13 cellular contexts compared by ENCODE assay signal in genomic region chr9:37936965-37937364, GRCh38. TPM values are rescaled to one million over a fixed set of nuclear protein-coding genes. Genes with fewer than 3 reads are reported as not detected.
DNase-seq lines count a peak whose midpoint lies in the region; ATAC-seq, FAIRE-seq and TF ChIP-seq lines count a peak whose summit lies in the region.
"Had no signal": no experiment of that assay in that cellular context is flagged by ENCODE, and none has a peak within 500 bp of the region (broad histone marks: within the 10 kb centered on the region; RNA-seq: fewer than 3 reads in every experiment).

No MANE protein-coding gene starts in this region.

- H3K9me3 ChIP-seq in PC-3 (ENCODE audit: low read length) (no peaks in the 10 kb centered on the region), endothelial cell of umbilical vein (replicated peaks; ENCODE audit: control insufficient read depth, insufficient read depth, low read length) (no peaks in the 10 kb centered on the region), sigmoid colon (no peaks in the 10 kb centered on the region)

- peaks cover 30% of the 10 kb centered on the region for H3K4me1 ChIP-seq in PC-3 (ENCODE audit: insufficient read depth, low read length)
- peaks cover 35% of the 10 kb centered on the region for H3K4me1 ChIP-seq in endothelial cell of umbilical vein (ENCODE audit: control insufficient read depth, extremely low read depth, insufficient read depth, low read length)
- peaks cover 0 to 23% (median 18%) of the 10 kb centered on the region in 4 donors for H3K4me1 ChIP-seq in sigmoid colon

- POLR2A ChIA-PET in PC-3 (lab: Charles Lee; ENCODE audit: unreplicated experiment), result interaction anchor here (0.6 kb wide), 1 partner anchor 299 kb away, joined by 3 read pairs; no protein-coding TSS in a partner anchor
- POLR2A ChIA-PET in endothelial cell of umbilical vein (lab: Charles Lee), result interaction anchor here (0.6 to 0.7 kb wide), 3 partner anchors 12 to 467 kb away, joined by 3 to 4 read pairs (median 3); no protein-coding TSS in a partner anchor
- POLR2A ChIA-PET in GM10248 (lab: Yijun Ruan, JAX), result no interaction called here

- no TSS peak for BruUV-seq in PC-3 (replicated peaks; lab: Mats Ljungman, UMichigan)
- no TSS peak for BruUV-seq in endothelial cell of umbilical vein (replicated peaks; lab: Mats Ljungman, UMichigan)

- intact Hi-C loops in PC-3 (cut with micrococcal nuclease) (no loop called here), endothelial cell of umbilical vein (cut with micrococcal nuclease) (no loop called here), sigmoid colon (cut with DNase I) (no loop called here)

- H3K9me1 ChIP-seq in endothelial cell of umbilical vein (replicated peaks; ENCODE audit: control insufficient read depth, extremely low read depth, insufficient read depth, low read length), result no peaks in the 10 kb centered on the region

- H3K9ac ChIP-seq in PC-3 (ENCODE audit: low read length), result peak overlapping the region; percentile 66
- no peak overlapping the region for H3K9ac ChIP-seq in endothelial cell of umbilical vein (replicated peaks; ENCODE audit: extremely low read depth, insufficient read depth, low read length)

- no peak overlapping the region for H2AFZ ChIP-seq in PC-3 (ENCODE audit: low read length)
- no peak overlapping the region for H2AFZ ChIP-seq in endothelial cell of umbilical vein (ENCODE audit: low read depth, low read length)

- CTCF ChIA-PET in PC-3 (lab: Charles Lee), result interaction anchor here (0.7 kb wide), 1 partner anchor 161 kb away, joined by 4 read pairs; no protein-coding TSS in a partner anchor
- CTCF ChIA-PET in endothelial cell of umbilical vein (lab: Charles Lee), result interaction anchor here (0.9 to 3.9 kb wide), 7 partner anchors 16 to 151 kb away, joined by 3 to 23 read pairs (median 7); partner anchors contain the start of gene SHB
- CTCF ChIA-PET in GM10248 (lab: Yijun Ruan, JAX), result interaction anchor here (1.5 to 2.9 kb wide), 3 partner anchors 23 to 496 kb away, joined by 3 to 9 read pairs (median 5); no protein-coding TSS in a partner anchor

- H3K4me2 ChIP-seq in PC-3 (ENCODE audit: low read length) (no peak overlapping the region), endothelial cell of umbilical vein (ENCODE audit: insufficient read depth, low read length) (no peak overlapping the region)

- ATAC-seq in PC-3 (no peak), GM19023 (IDR thresholded peaks at IDR 0.05; ENCODE audit: unreplicated experiment) (no peak)

- peaks cover 36% of the 10 kb centered on the region for H3K36me3 ChIP-seq in PC-3 (ENCODE audit: low read depth, low read length)
- H3K36me3 ChIP-seq in endothelial cell of umbilical vein (ENCODE audit: control insufficient read depth in 2 of 2, extremely low read depth in 1 of 2, insufficient read depth in 2 of 2, low read length in 2 of 2), result no peaks in the 10 kb centered on the region
- no peaks in the 10 kb centered on the region for H3K36me3 ChIP-seq in sigmoid colon

- dilution Hi-C loops in endothelial cell of umbilical vein (cut with MboI; ENCODE audit: extremely low pct_ligation_motif_present, low sequenced_read_pairs), result no loop called here

- no peaks in the 10 kb centered on the region for H3F3A ChIP-seq in PC-3 (ENCODE audit: low read length, unreplicated experiment)

- no peak for FAIRE-seq in endothelial cell of umbilical vein (lab: Jason Lieb, UNC)

- H3K4me3 ChIP-seq in AG10803 (ENCODE audit: low read length), result no peak overlapping the region; the same call in 1 of the 2 replicates
- H3K4me3 ChIP-seq in PC-3 (ENCODE audit: low read length), result no peak overlapping the region
- no peak overlapping the region for H3K4me3 ChIP-seq in endothelial cell of umbilical vein (replicated peaks in 1 of 3; ENCODE audit: insufficient read depth in 1 of 3, low read depth in 1 of 3, low read length in 3 of 3)
- H3K4me3 ChIP-seq in sigmoid colon, result no peak overlapping the region

- 50 to 68% methylated on average over 4 of the region's 4 CpGs for WGBS in sigmoid colon, 2 donors

- TF ChIP-seq CTCF in AG10803 (conservative IDR thresholded peaks at IDR 0.05; ENCODE audit: low read length) (no peak), PC-3 (conservative IDR thresholded peaks at IDR 0.05; ENCODE audit: low read depth, low read length) (no peak), endothelial cell of umbilical vein (IDR thresholded peaks at IDR 0.05; ENCODE audit: extremely low read depth in 1 of 2, insufficient read depth in 1 of 2, low read depth in 1 of 2, low read length in 2 of 2) (no peak), GM10248 (IDR thresholded peaks at IDR 0.05; ENCODE audit: control extremely low read depth, extremely low read depth, low read depth, missing control alignments) (no peak), sigmoid colon (IDR thresholded peaks at IDR 0.05) (no peak)

- peak; percentile 77 for DNase-seq in AG10803 (ENCODE audit: low read depth)
- no peak for DNase-seq in PC-3
- DNase-seq in endothelial cell of umbilical vein (ENCODE audit: low read depth, low spot score), result no peak
- peak; percentile 56 for DNase-seq in left kidney (ENCODE audit: low read depth, low spot score)
- DNase-seq in GM10248 (ENCODE audit: extremely low spot score), result no peak
- DNase-seq in DMS53 treated with DMSO at 0.1 percent for 48 hours (lab: John Stamatoyannopoulos, UW; ENCODE audit: unreplicated experiment), result no peak
- DNase-seq in sigmoid colon, result no peak
- DNase-seq: activated CD4-positive, alpha-beta T cell treated with anti-CD3 and anti-CD28 coated beads for 4 hours; activated naive CD8-positive, alpha-beta T cell treated with anti-CD3 and anti-CD28 coated beads, Interleukin-2, amount 10 ng/mL, durations not matched to agents 7 days and 5 days; CD4-positive, alpha-beta memory T cell; naive B cell; stimulated activated CD4-positive, alpha-beta T cell treated with anti-CD3 and anti-CD28 coated beads, Interleukin-2, amount 100 ng/mL, for 48 hours had no signal

- H4K20me1 ChIP-seq in PC-3 (ENCODE audit: low read length), result no peaks in the 10 kb centered on the region
- H4K20me1 ChIP-seq in endothelial cell of umbilical vein (replicated peaks; ENCODE audit: control insufficient read depth, extremely low read depth, insufficient read depth, low read length), result no peaks in the 10 kb centered on the region

- H3K27me3 ChIP-seq in PC-3 (ENCODE audit: low read length), result no peaks in the 10 kb centered on the region
- H3K27me3 ChIP-seq in endothelial cell of umbilical vein (ENCODE audit: control insufficient read depth in 2 of 2, insufficient read depth in 2 of 2, low read length in 2 of 2), result no peaks in the 10 kb centered on the region
- no peaks in the 10 kb centered on the region for H3K27me3 ChIP-seq in sigmoid colon

- no peak for TF ChIP-seq EP300 in sigmoid colon (IDR thresholded peaks at IDR 0.05)

- no peaks in the 10 kb centered on the region for H3K9me2 ChIP-seq in PC-3 (replicated peaks; ENCODE audit: low read length)

- peak overlapping the region; percentile 92 for H3K27ac ChIP-seq in PC-3 (ENCODE audit: low read length)
- H3K27ac ChIP-seq in endothelial cell of umbilical vein (ENCODE audit: insufficient read depth, low read depth, low read length), result peak overlapping the region; percentile 77
- H3K27ac ChIP-seq in sigmoid colon, result no peak overlapping the region

- TF ChIP-seq POLR2A in endothelial cell of umbilical vein (IDR thresholded peaks at IDR 0.05; ENCODE audit: low read depth, low read length), result no peak
- TF ChIP-seq POLR2A in sigmoid colon (IDR thresholded peaks at IDR 0.05), result no peak

- H3K79me2 ChIP-seq in PC-3 (ENCODE audit: low read length) (peaks cover 40% of the 10 kb centered on the region), endothelial cell of umbilical vein (ENCODE audit: control insufficient read depth, insufficient read depth, low read length) (peaks cover 2% of the 10 kb centered on the region)

TF ChIP-seq in endothelial cell of umbilical vein, 7 proteins besides CTCF, POLR2A, EP300 and RAD21:
- TF ChIP-seq POLR2AphosphoS5 (IDR thresholded peaks at IDR 0.05; ENCODE audit: insufficient read depth, low read depth, low read length) (no peak), EZH2 (IDR thresholded peaks at IDR 0.05; ENCODE audit: borderline replicate concordance, low read depth, low read length, severe bottlenecking) (no peak), JUN (IDR thresholded peaks at IDR 0.05; ENCODE audit: borderline replicate concordance, insufficient read depth, insufficient read length, low read depth) (no peak), GATA2 (IDR thresholded peaks at IDR 0.05; ENCODE audit: insufficient read depth, insufficient read length, low read depth, low read length) (no peak), MYC (IDR thresholded peaks at IDR 0.05; ENCODE audit: low read depth, low read length) (no peak), FOS (IDR thresholded peaks at IDR 0.05; ENCODE audit: borderline replicate concordance, insufficient read depth, low read length) (no peak)
- TF ChIP-seq, protein P1, sequence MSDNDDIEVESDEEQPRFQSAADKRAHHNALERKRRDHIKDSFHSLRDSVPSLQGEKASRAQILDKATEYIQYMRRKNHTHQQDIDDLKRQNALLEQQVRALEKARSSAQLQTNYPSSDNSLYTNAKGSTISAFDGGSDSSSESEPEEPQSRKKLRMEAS (IDR thresholded peaks at IDR 0.05; ENCODE audit: insufficient read depth, insufficient read length), result no peak

RNA-seq across cellular contexts. Expression of gene SLC25A51, which starts 33.0 kb away (rescaled TPM):
- total RNA-seq in PC-3 (2014; rRNA removed) (24.1 and 30.6 TPM in 2 replicates), endothelial cell of umbilical vein (36.2 and 38.3 TPM in 2 replicates), sigmoid colon (10 to 100 TPM; 19.3 to 31.0 (median 27.3) TPM)
- polyA plus RNA-seq in endothelial cell of umbilical vein (14.8 and 15.4 TPM in 2 replicates), sigmoid colon (1 to 10 TPM; 4.2 to 8.9 (median 8.6) TPM)
- 17.0 and 17.2 TPM in 2 replicates for polyA plus RNA-seq in endothelial cell of umbilical vein (2011; cell fraction: cytosol; rRNA removed)
- polyA plus RNA-seq in endothelial cell of umbilical vein (2011; cell fraction: nucleus; rRNA removed), result 13.2 and 17.7 TPM in 2 replicates
- polyA plus RNA-seq in endothelial cell of umbilical vein (2012), result 14.1 and 21.7 TPM in 2 replicates
- polyA minus RNA-seq in endothelial cell of umbilical vein, result 62.4 and 62.5 TPM in 2 replicates
- polyA minus RNA-seq in endothelial cell of umbilical vein (2011; cell fraction: cytosol; rRNA and poly(A)+ RNA removed), result 19.7 TPM
- 23.3 and 28.9 TPM in 2 replicates for polyA minus RNA-seq in endothelial cell of umbilical vein (2011; cell fraction: nucleus; rRNA and poly(A)+ RNA removed)

Comparison
In these comparisons a context has a peak if more than half of its experiments do, and no peak if none do; other contexts are left out.
1. DNase-seq: peak in AG10803 (single experiment) and left kidney (single experiment); none in PC-3 (single experiment), endothelial cell of umbilical vein (single experiment), GM10248 (single experiment), DMS53 treated with DMSO at 0.1 percent for 48 hours (single experiment) and sigmoid colon (single experiment).
2. H3K27ac ChIP-seq: peak in PC-3 (single experiment) and endothelial cell of umbilical vein (single experiment); none in sigmoid colon (0 of 4).